In genomic region chr1:77382361-77382760, GRCh38 we compare ENCODE assay signal across 18 cellular contexts.
"Had no signal": no experiment of that assay in that cellular context is flagged by ENCODE, and none has a peak within 500 bp of the region (broad histone marks: within the 10 kb centered on the region; RNA-seq: fewer than 3 reads in every experiment).

No MANE protein-coding gene starts in this region.

- H3K79me2 ChIP-seq: parathyroid adenoma had no signal

- H3K27me3 ChIP-seq: ascending aorta, cardiac muscle cell, dorsolateral prefrontal cortex, heart left ventricle, thyroid gland had no signal

- H3K36me3 ChIP-seq: ascending aorta, cardiac muscle cell, heart left ventricle, thyroid gland had no signal

- H3K9ac ChIP-seq: parathyroid adenoma had no signal

- H3K4me3 Mint-ChIP-seq: activated T-helper 17 cell treated with anti-CD3 and anti-CD28 coated beads, Interleukin-2, amount 50 U/mL, for 72 hours; endodermal cell; immature natural killer cell; naive thymus-derived CD4-positive, alpha-beta T cell; stimulated activated naive B cell treated with anti-CD40 and anti-IgM and Interleukin-4, amounts not matched to agents 10 μg/mL and 1 μg/mL and 100 μg/mL, for 72 hours; T-cell had no signal

- H3K4me1 Mint-ChIP-seq: stimulated activated naive B cell treated with anti-CD40 and anti-IgM and Interleukin-4, amounts not matched to agents 10 μg/mL and 1 μg/mL and 100 μg/mL, for 72 hours had no signal

- H3K4me1 ChIP-seq: ascending aorta, heart left ventricle, parathyroid adenoma, thyroid gland had no signal

- H2AFZ ChIP-seq: parathyroid adenoma had no signal

- H3K27ac Mint-ChIP-seq: activated T-helper 17 cell treated with anti-CD3 and anti-CD28 coated beads, Interleukin-2, amount 50 U/mL, for 72 hours; endodermal cell; immature natural killer cell; naive thymus-derived CD4-positive, alpha-beta T cell; stimulated activated naive B cell treated with anti-CD40 and anti-IgM and Interleukin-4, amounts not matched to agents 10 μg/mL and 1 μg/mL and 100 μg/mL, for 72 hours had no signal

- H3K27me3 Mint-ChIP-seq: naive thymus-derived CD4-positive, alpha-beta T cell; stimulated activated naive B cell treated with anti-CD40 and anti-IgM and Interleukin-4, amounts not matched to agents 10 μg/mL and 1 μg/mL and 100 μg/mL, for 72 hours; T-cell had no signal

- ATAC-seq: activated T-helper 17 cell treated with anti-CD3 and anti-CD28 coated beads, Interleukin-2, amount 50 U/mL, for 72 hours; esophagus mucosa; heart left ventricle; mucosa of descending colon; naive thymus-derived CD4-positive, alpha-beta T cell; stimulated activated naive B cell treated with anti-CD40 and anti-IgM and Interleukin-4, amounts not matched to agents 10 μg/mL and 1 μg/mL and 100 μg/mL, for 72 hours; T-cell had no signal

- DNase-seq: activated CD4-positive, alpha-beta T cell treated with anti-CD3 and anti-CD28 coated beads, Interleukin-2, amount 50 U/mL, for 4 hours; activated naive CD4-positive, alpha-beta T cell treated with Interleukin-2 at 50 U/mL for 16 hours; dorsolateral prefrontal cortex; endodermal cell; heart left ventricle; immature natural killer cell; mucosa of descending colon; naive thymus-derived CD4-positive, alpha-beta T cell; stimulated activated CD4-positive, alpha-beta T cell treated with anti-CD3 and anti-CD28 coated beads, Interleukin-2, amount 100 ng/mL, for 48 hours; stimulated activated naive B cell treated with anti-CD40 and anti-IgM and Interleukin-4, amounts not matched to agents 10 μg/mL and 1 μg/mL and 100 μg/mL, for 72 hours; T-cell; T-helper 9 cell; thyroid gland had no signal

- H3K4me3 ChIP-seq: ascending aorta, cardiac muscle cell, dorsolateral prefrontal cortex, heart left ventricle, mucosa of descending colon, thyroid gland had no signal

- H3K36me3 Mint-ChIP-seq: stimulated activated naive B cell treated with anti-CD40 and anti-IgM and Interleukin-4, amounts not matched to agents 10 μg/mL and 1 μg/mL and 100 μg/mL, for 72 hours had no signal

- H3K27ac ChIP-seq: ascending aorta, cardiac muscle cell, heart left ventricle, parathyroid adenoma, thyroid gland had no signal

- H3K9me3 ChIP-seq: ascending aorta, heart left ventricle, mucosa of descending colon, thyroid gland had no signal

- H3K9me3 Mint-ChIP-seq: activated T-helper 17 cell treated with anti-CD3 and anti-CD28 coated beads, Interleukin-2, amount 50 U/mL, for 72 hours; endodermal cell; naive thymus-derived CD4-positive, alpha-beta T cell; stimulated activated naive B cell treated with anti-CD40 and anti-IgM and Interleukin-4, amounts not matched to agents 10 μg/mL and 1 μg/mL and 100 μg/mL, for 72 hours had no signal
